In the genomic region with DNA sequence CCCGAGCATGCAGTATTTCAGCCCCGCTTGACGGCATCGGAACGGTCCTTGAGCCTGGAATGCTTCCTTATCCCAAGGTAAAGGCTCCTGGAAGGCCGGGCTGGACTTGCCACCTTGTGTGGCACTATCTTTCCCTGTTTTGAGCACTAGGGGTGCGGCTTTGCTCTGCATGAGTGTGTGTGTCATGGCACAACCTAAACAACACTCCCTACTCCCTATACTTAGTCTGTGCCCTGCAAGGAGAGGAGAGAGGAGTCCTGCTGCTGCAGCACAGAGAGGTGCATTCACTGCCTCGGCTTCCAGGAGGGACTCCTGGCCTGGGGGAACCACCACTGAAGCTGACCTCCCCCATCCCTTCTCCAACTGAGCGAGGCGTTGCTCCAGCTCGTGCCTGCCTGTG, we compare ENCODE assay signal across 35 cellular contexts.
"Had no signal": no experiment of that assay in that cellular context is flagged by ENCODE, and none has a peak within 500 bp of the region (broad histone marks: within the 10 kb centered on the region; RNA-seq: fewer than 3 reads in every experiment).

No MANE protein-coding gene starts in this region.

- H3K4me2 ChIP-seq: KMS-11 had no signal

- H3K4me3 ChIP-seq: MG63 had no signal

- H3K9me3 ChIP-seq: MG63 had no signal

- H3K36me3 ChIP-seq: MG63 had no signal

- H3K27ac ChIP-seq: KMS-11 had no signal

- H3K9ac ChIP-seq: KMS-11 had no signal

- DNase-seq: Karpas-422, Kasumi-1, KG1, MG63, MM.1S, MV-4-11, NCI-H1048, NCI-H1092, NCI-H1092 treated with DMSO at 0.1 percent for 48 hours, NCI-H1105, NCI-H1105 treated with DMSO at 0.1 percent for 48 hours, NCI-H1417, NCI-H1417 treated with DMSO at 0.1 percent for 48 hours, NCI-H1436, NCI-H1436 treated with DMSO at 0.1 percent for 48 hours, NCI-H146, NCI-H1694, NCI-H1694 treated with DMSO at 0.1 percent for 48 hours, NCI-H187, NCI-H187 treated with DMSO at 0.1 percent for 48 hours, NCI-H1930, NCI-H2029, NCI-H2029 treated with DMSO at 0.1 percent for 48 hours, NCI-H2081, NCI-H2081 treated with DMSO at 0.1 percent for 48 hours, NCI-H2107, NCI-H2171, NCI-H2171 treated with DMSO at 0.1 percent for 48 hours, NCI-H2227 treated with DMSO at 0.1 percent for 48 hours, NCI-H226, NCI-H345, NCI-H446, NCI-H446 treated with DMSO at 0.1 percent for 48 hours, NCI-H510A had no signal
